Comparison of ENCODE assay signal across 10 cellular contexts in genomic region chr12:119693006-119693405, GRCh38. TPM values are rescaled to one million over a fixed set of nuclear protein-coding genes. Genes with fewer than 3 reads are reported as not detected.
DNase-seq lines count a peak whose midpoint lies in the region; ATAC-seq, FAIRE-seq and TF ChIP-seq lines count a peak whose summit lies in the region.
"Had no signal": no experiment of that assay in that cellular context is flagged by ENCODE, and none has a peak within 500 bp of the region (broad histone marks: within the 10 kb centered on the region; RNA-seq: fewer than 3 reads in every experiment).

No MANE protein-coding gene starts in this region.

- H3K36me3 ChIP-seq in liver (ENCODE audit: control insufficient read depth in 4 of 4, insufficient read depth in 3 of 4, low read depth in 1 of 4, low read length in 3 of 4) (no peaks in the 10 kb centered on the region), HepG2 (replicated peaks in 1 of 2; ENCODE audit: control insufficient read depth in 1 of 2, insufficient read depth in 2 of 2, low read length in 2 of 2) (peaks cover 3 to 28% of the 10 kb centered on the region in 2 experiments; a peak in 4 of 5 replicates), kidney epithelial cell (ENCODE audit: control insufficient read depth, insufficient read depth, low read length) (no peaks in the 10 kb centered on the region), uterus (no peaks in the 10 kb centered on the region)

- TF ChIP-seq RAD21 in liver (IDR thresholded peaks at IDR 0.05) = no peak
- TF ChIP-seq RAD21 in HepG2 (CRISPR knock-in tag; IDR thresholded peaks at IDR 0.05) = no peak

- no peaks in the 10 kb centered on the region for H3K79me2 ChIP-seq in HepG2 (ENCODE audit: insufficient read depth, low read length)

- TF ChIP-seq POLR2A in HepG2 (IDR thresholded peaks at IDR 0.05; ENCODE audit: insufficient read depth in 1 of 2, low read depth in 2 of 2, low read length in 2 of 2) = no peak
- no peak for TF ChIP-seq POLR2A in uterus (IDR thresholded peaks at IDR 0.05)

- H3K4me2 ChIP-seq in HepG2 (ENCODE audit: low read depth, low read length) = no peak overlapping the region
- H3K4me2 ChIP-seq: BLaER1 had no signal

- CTCF ChIA-PET in HepG2 (lab: Yijun Ruan, JAX; ENCODE audit: low intra/inter-chr PET ratio, low total read pairs) = no interaction called here

- no peak for FAIRE-seq in HepG2 (lab: Jason Lieb, UNC)

- intact Hi-C loops in HepG2 (cut with micrococcal nuclease; ENCODE audit: unreplicated experiment) (loop anchor here (10.0 kb wide), 1 partner anchor 92 kb away; no protein-coding TSS in a partner anchor), uterus (cut with DNase I; ENCODE audit: low total_unique reads) (no loop called here)

- H3K27ac ChIP-seq in liver (ENCODE audit: low read depth in 1 of 2, low read length in 2 of 2) (no peak overlapping the region), HepG2 (ENCODE audit: extremely low read length, insufficient read depth, low read length) (no peak overlapping the region), uterus (peak overlapping the region in 1 of 2 donors; percentile 36)
- H3K27ac ChIP-seq: BLaER1 had no signal

- no peak for ATAC-seq in HepG2
- no peak for ATAC-seq in GM18907 (IDR thresholded peaks at IDR 0.05; ENCODE audit: unreplicated experiment)

- H4K20me1 ChIP-seq in HepG2 (ENCODE audit: insufficient read depth, low read length) = no peaks in the 10 kb centered on the region
- H4K20me1 ChIP-seq: BLaER1 had no signal

- in situ Hi-C loops in HepG2 (cut with HindIII; ENCODE audit: extremely low pct_ligation_motif_present, low pct_unique_long_range_greater_than_20kb) = no loop called here

- H3K27me3 ChIP-seq in liver (ENCODE audit: control insufficient read depth in 4 of 4, insufficient read depth in 4 of 4, low read length in 3 of 4) (no peaks in the 10 kb centered on the region), HepG2 (ENCODE audit: control insufficient read depth in 1 of 2, insufficient read depth in 2 of 2, low read length in 2 of 2) (no peaks in the 10 kb centered on the region), kidney epithelial cell (ENCODE audit: control insufficient read depth, insufficient read depth, low read length) (no peaks in the 10 kb centered on the region), uterus (no peaks in the 10 kb centered on the region)
- H3K27me3 ChIP-seq: BLaER1 had no signal

- no peak overlapping the region for H3K4me3 ChIP-seq in liver (ENCODE audit: low read depth in 1 of 3, low read length in 3 of 3)
- no peak overlapping the region for H3K4me3 ChIP-seq in HepG2 (replicated peaks in 1 of 3; ENCODE audit: insufficient read depth in 1 of 3, low read depth in 2 of 3, low read length in 3 of 3)
- no peak overlapping the region for H3K4me3 ChIP-seq in kidney epithelial cell (ENCODE audit: low read depth, low read length)
- no peak overlapping the region for H3K4me3 ChIP-seq in uterus
- H3K4me3 ChIP-seq: BLaER1, skin epidermis had no signal

- H3K9me3 ChIP-seq in liver (ENCODE audit: control insufficient read depth in 4 of 4, low read length in 3 of 4) (no peaks in the 10 kb centered on the region), HepG2 (ENCODE audit: low read length) (no peaks in the 10 kb centered on the region), uterus (no peaks in the 10 kb centered on the region)
- H3K9me3 ChIP-seq: BLaER1 had no signal

- H3K9ac ChIP-seq in liver (ENCODE audit: low read depth in 1 of 2, low read length in 2 of 2) (no peak overlapping the region), HepG2 (ENCODE audit: insufficient read depth, low read depth, low read length) (no peak overlapping the region)
- H3K9ac ChIP-seq: BLaER1 had no signal

- POLR2A ChIA-PET in HepG2 (lab: Yijun Ruan, JAX) = no interaction called here

- TF ChIP-seq CTCF in liver (IDR thresholded peaks at IDR 0.05; ENCODE audit: low read depth, low read length, missing input control) = no peak
- no peak for TF ChIP-seq CTCF in HepG2 (CRISPR knock-in tag; IDR thresholded peaks at IDR 0.05)
- no peak for TF ChIP-seq CTCF in kidney epithelial cell (IDR thresholded peaks at IDR 0.05; ENCODE audit: insufficient read depth, low read length, poor library complexity, severe bottlenecking)
- no peak for TF ChIP-seq CTCF in uterus (IDR thresholded peaks at IDR 0.05)

- no TSS peak for BruUV-seq in HepG2 (replicated peaks; lab: Mats Ljungman, UMichigan)

- TF ChIP-seq EP300 in HepG2 (IDR thresholded peaks at IDR 0.05; ENCODE audit: low read depth in 2 of 2, low read length in 2 of 2) (no peak), HepG2 (CRISPR knock-in tag; IDR thresholded peaks at IDR 0.05; ENCODE audit: borderline replicate concordance) (no peak)

- DNase-seq in HepG2 (ENCODE audit: low spot score) (no peak), astrocyte of the hippocampus (ENCODE audit: low read depth, low spot score) (peak; percentile 81), kidney epithelial cell (ENCODE audit: low read depth) (peak; percentile 52), uterus (peak; percentile 62 to 86), activated T-cell treated with anti-CD3 and anti-CD28 coated beads for 4 hours (no peak), DMS53 (lab: John Stamatoyannopoulos, UW) (no peak)

- no peak overlapping the region for H2AFZ ChIP-seq in HepG2 (ENCODE audit: low read length)

- WGBS in liver = 60% methylated on average over 6 of the region's 6 CpGs
- 98% methylated on average over 6 of the region's 6 CpGs for WGBS in HepG2 (ENCODE audit: low lambda C conversion rate)

- peaks cover 0 to 9% (median 0%) of the 10 kb centered on the region in 4 donors for H3K4me1 ChIP-seq in liver (ENCODE audit: control insufficient read depth in 4 of 4, insufficient read depth in 4 of 4, low read length in 3 of 4)
- H3K4me1 ChIP-seq in HepG2 (ENCODE audit: insufficient read depth, low read length) = peaks cover 43% of the 10 kb centered on the region
- peaks cover 0 to 6% of the 10 kb centered on the region in 2 donors for H3K4me1 ChIP-seq in uterus

TF ChIP-seq in liver, 16 proteins besides CTCF, POLR2A, EP300 and RAD21:
- TF ChIP-seq NR2F2 (IDR thresholded peaks at IDR 0.05) (peak; percentile 77), ATF3 (IDR thresholded peaks at IDR 0.05) (no peak)

TF ChIP-seq in HepG2, 621 proteins besides CTCF, POLR2A, EP300 and RAD21:
- no peak for TF ChIP-seq ZBTB39 (CRISPR knock-in tag; IDR thresholded peaks at IDR 0.05)

RNA-seq across cellular contexts. Expression of gene PRKAB1, which starts 25.1 kb away (rescaled TPM):
- total RNA-seq in liver (10 to 100 TPM; 11.1 to 29.9 TPM), HepG2 (2016; rRNA removed; fragmentation: Illumina TruSeq; extraction: Trizol) (25.4 and 28.4 TPM in 2 replicates), kidney epithelial cell (28.9 and 36.6 TPM in 2 replicates), uterus (10 to 100 TPM; 10.9 to 44.1 (median 32.8) TPM)
- polyA plus RNA-seq in liver (10 to 100 TPM; 10.5 to 11.4 TPM), HepG2 (2011; rRNA removed) (35.5 and 36.0 TPM in 2 replicates)
- total RNA-seq in HepG2 (2016; cell fraction: cytosol; rRNA removed; fragmentation: Illumina TruSeq; extraction: Trizol; ENCODE audit: low read depth) = 7.2 and 8.3 TPM in 2 replicates
- 24.7 and 27.3 TPM in 2 replicates for total RNA-seq in HepG2 (2016; cell fraction: insoluble cytoplasmic fraction; rRNA removed; fragmentation: Illumina TruSeq; extraction: Trizol)
- total RNA-seq in HepG2 (2016; cell fraction: membrane; rRNA removed; fragmentation: Illumina TruSeq; extraction: Trizol) = 22.4 and 23.1 TPM in 2 replicates
- 28.4 and 31.7 TPM in 2 replicates for total RNA-seq in HepG2 (2016; cell fraction: nucleus; rRNA removed; fragmentation: Illumina TruSeq; extraction: Trizol)
- polyA plus RNA-seq in HepG2 (2011; cell fraction: cytosol; rRNA removed) = 18.2 and 22.4 TPM in 2 replicates
- 37.3 and 45.3 TPM in 2 replicates for polyA plus RNA-seq in HepG2 (2011; cell fraction: nucleus; rRNA removed)
- 24.3 and 27.4 TPM in 2 replicates for polyA plus RNA-seq in HepG2 (2012)
- 7.7 and 7.9 TPM in 2 replicates for polyA plus RNA-seq in HepG2 (2016; cell fraction: cytosol; fragmentation: Illumina TruSeq; extraction: Trizol; ENCODE audit: low read depth)
- 29.5 and 33.6 TPM in 2 replicates for polyA plus RNA-seq in HepG2 (2016; cell fraction: insoluble cytoplasmic fraction; fragmentation: Illumina TruSeq; extraction: Trizol; ENCODE audit: low read depth)
- 15.0 and 16.9 TPM in 2 replicates for polyA plus RNA-seq in HepG2 (2016; cell fraction: membrane; fragmentation: Illumina TruSeq; extraction: Trizol; ENCODE audit: low read depth)
- 46.1 and 56.3 TPM in 2 replicates for polyA plus RNA-seq in HepG2 (2016; cell fraction: nucleus; fragmentation: Illumina TruSeq; extraction: Trizol; ENCODE audit: insufficient read depth, low read depth)
- polyA minus RNA-seq in HepG2 (2011; rRNA and poly(A)+ RNA removed; ENCODE audit: low replicate concordance) = 29.1 and 36.9 TPM in 2 replicates
- 16.0 and 23.4 TPM in 2 replicates for polyA minus RNA-seq in HepG2 (2011; cell fraction: cytosol; rRNA and poly(A)+ RNA removed)
- 36.9 and 50.9 TPM in 2 replicates for polyA minus RNA-seq in HepG2 (2011; cell fraction: nucleus; rRNA and poly(A)+ RNA removed)

Comparison
In these comparisons a context has a peak if more than half of its experiments do, and no peak if none do; other contexts are left out.
1. DNase-seq: peak in astrocyte of the hippocampus (single experiment), kidney epithelial cell (single experiment) and uterus (2 of 2); none in HepG2 (single experiment), activated T-cell treated with anti-CD3 and anti-CD28 coated beads for 4 hours (single experiment) and DMS53 (single experiment).